In the genomic region with DNA sequence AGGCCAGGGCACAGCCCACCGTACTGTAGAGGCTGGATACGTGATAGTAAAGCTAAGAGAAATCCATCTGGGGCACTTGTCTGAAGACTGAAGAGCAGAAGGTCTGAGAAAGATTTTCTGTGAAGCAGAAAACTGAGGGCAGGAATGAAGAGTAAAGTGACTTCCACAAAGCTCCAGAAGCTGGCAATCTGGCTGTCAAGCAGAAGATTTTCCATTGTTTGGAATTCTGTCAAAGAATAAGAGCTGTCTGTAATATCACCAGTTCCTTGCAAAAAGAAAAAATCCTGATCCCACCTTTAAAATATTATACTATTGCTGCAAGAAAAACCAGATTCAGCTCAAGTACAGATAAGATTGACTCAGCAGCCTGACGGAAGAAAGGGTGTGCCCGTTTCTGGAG, we compare ENCODE assay signal across 2 cellular contexts.
TF ChIP-seq lines count a peak whose summit lies in the region.

No MANE protein-coding gene starts in this region.

TF ChIP-seq in H1, 55 proteins besides CTCF, POLR2A, EP300 and RAD21 (continued from another document):
- TF ChIP-seq, protein P1, sequence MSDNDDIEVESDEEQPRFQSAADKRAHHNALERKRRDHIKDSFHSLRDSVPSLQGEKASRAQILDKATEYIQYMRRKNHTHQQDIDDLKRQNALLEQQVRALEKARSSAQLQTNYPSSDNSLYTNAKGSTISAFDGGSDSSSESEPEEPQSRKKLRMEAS (IDR thresholded peaks at IDR 0.05), result no peak
- TF ChIP-seq CHD2 (IDR thresholded peaks at IDR 0.05; ENCODE audit: low read length) (no peak), RXRA (IDR thresholded peaks at IDR 0.05; ENCODE audit: insufficient read depth, low read depth, low read length) (no peak), ASH2L (IDR thresholded peaks at IDR 0.05; ENCODE audit: low read length) (no peak), HDAC6 (IDR thresholded peaks at IDR 0.05; ENCODE audit: low read depth, low read length) (no peak), MAFK (IDR thresholded peaks at IDR 0.05; ENCODE audit: low read depth, low read length) (no peak), CTBP2 (IDR thresholded peaks at IDR 0.05; ENCODE audit: borderline replicate concordance, insufficient read depth, insufficient read length, low read length) (no peak)
- TF ChIP-seq, protein P2, sequence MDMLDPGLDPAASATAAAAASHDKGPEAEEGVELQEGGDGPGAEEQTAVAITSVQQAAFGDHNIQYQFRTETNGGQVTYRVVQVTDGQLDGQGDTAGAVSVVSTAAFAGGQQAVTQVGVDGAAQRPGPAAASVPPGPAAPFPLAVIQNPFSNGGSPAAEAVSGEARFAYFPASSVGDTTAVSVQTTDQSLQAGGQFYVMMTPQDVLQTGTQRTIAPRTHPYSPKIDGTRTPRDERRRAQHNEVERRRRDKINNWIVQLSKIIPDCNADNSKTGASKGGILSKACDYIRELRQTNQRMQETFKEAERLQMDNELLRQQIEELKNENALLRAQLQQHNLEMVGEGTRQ (IDR thresholded peaks at IDR 0.05; ENCODE audit: low read length), result no peak

TF ChIP-seq in neural cell, 6 proteins besides CTCF, POLR2A, EP300 and RAD21:
- TF ChIP-seq, protein P3, sequence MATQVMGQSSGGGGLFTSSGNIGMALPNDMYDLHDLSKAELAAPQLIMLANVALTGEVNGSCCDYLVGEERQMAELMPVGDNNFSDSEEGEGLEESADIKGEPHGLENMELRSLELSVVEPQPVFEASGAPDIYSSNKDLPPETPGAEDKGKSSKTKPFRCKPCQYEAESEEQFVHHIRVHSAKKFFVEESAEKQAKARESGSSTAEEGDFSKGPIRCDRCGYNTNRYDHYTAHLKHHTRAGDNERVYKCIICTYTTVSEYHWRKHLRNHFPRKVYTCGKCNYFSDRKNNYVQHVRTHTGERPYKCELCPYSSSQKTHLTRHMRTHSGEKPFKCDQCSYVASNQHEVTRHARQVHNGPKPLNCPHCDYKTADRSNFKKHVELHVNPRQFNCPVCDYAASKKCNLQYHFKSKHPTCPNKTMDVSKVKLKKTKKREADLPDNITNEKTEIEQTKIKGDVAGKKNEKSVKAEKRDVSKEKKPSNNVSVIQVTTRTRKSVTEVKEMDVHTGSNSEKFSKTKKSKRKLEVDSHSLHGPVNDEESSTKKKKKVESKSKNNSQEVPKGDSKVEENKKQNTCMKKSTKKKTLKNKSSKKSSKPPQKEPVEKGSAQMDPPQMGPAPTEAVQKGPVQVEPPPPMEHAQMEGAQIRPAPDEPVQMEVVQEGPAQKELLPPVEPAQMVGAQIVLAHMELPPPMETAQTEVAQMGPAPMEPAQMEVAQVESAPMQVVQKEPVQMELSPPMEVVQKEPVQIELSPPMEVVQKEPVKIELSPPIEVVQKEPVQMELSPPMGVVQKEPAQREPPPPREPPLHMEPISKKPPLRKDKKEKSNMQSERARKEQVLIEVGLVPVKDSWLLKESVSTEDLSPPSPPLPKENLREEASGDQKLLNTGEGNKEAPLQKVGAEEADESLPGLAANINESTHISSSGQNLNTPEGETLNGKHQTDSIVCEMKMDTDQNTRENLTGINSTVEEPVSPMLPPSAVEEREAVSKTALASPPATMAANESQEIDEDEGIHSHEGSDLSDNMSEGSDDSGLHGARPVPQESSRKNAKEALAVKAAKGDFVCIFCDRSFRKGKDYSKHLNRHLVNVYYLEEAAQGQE (IDR thresholded peaks at IDR 0.05; ENCODE audit: borderline replicate concordance), result peak; percentile 97
- no peak for TF ChIP-seq MXI1 (conservative IDR thresholded peaks at IDR 0.05; ENCODE audit: poor library complexity, severe bottlenecking)
